11 cellular contexts compared by ENCODE assay signal in genomic region chr9:121340676-121341392, GRCh38. TPM values are rescaled to one million over a fixed set of nuclear protein-coding genes. Genes with fewer than 3 reads are reported as not detected.
A peak's percentile ranks its signal among the peaks of the same experiment; 100 is the strongest.
DNase-seq lines count a peak whose midpoint lies in the region; ATAC-seq and TF ChIP-seq lines count a peak whose summit lies in the region.
"Had no signal": no experiment of that assay in that cellular context is flagged by ENCODE, and none has a peak within 500 bp of the region (broad histone marks: within the 10 kb centered on the region; RNA-seq: fewer than 3 reads in every experiment).

No MANE protein-coding gene starts in this region.

- H3K4me3 Mint-ChIP-seq in immature natural killer cell (no peak overlapping the region), chondrocyte (ENCODE audit: unreplicated experiment) (no peak overlapping the region)
- H3K4me3 Mint-ChIP-seq: CD4-positive, alpha-beta memory T cell had no signal

- H3K36me3 Mint-ChIP-seq in immature natural killer cell (peaks cover 5 to 55% (median 50%) of the 10 kb centered on the region in 3 donors), chondrocyte (ENCODE audit: low read depth) (peaks cover 13% of the 10 kb centered on the region)

- H3K27ac Mint-ChIP-seq in immature natural killer cell, result peak overlapping the region in 5 of 6 donors; percentile 3 to 77 (median 35)
- no peak overlapping the region for H3K27ac Mint-ChIP-seq in chondrocyte (ENCODE audit: unreplicated experiment)

- TF ChIP-seq CTCF in GM20000 (IDR thresholded peaks at IDR 0.05; ENCODE audit: extremely low read depth, missing control alignments) (no peak), chondrocyte (IDR thresholded peaks at IDR 0.05) (no peak)

- H3K4me1 Mint-ChIP-seq in immature natural killer cell (peaks cover 76 to 90% of the 10 kb centered on the region in 2 donors), chondrocyte (ENCODE audit: low read depth) (peaks cover 9% of the 10 kb centered on the region)

- peak; percentile 64 for DNase-seq in GM20000 (ENCODE audit: low spot score)
- DNase-seq in immature natural killer cell, result no peak
- DNase-seq in H4 (ENCODE audit: low spot score), result no peak
- no peak for DNase-seq in chondrocyte (ENCODE audit: low spot score)
- DNase-seq in NCI-H345 treated with DMSO at 0.1 percent for 48 hours (lab: John Stamatoyannopoulos, UW; ENCODE audit: unreplicated experiment), result no peak
- DNase-seq: activated effector memory CD4-positive, alpha-beta T cell treated with anti-CD3 and anti-CD28 coated beads, Interleukin-2, amount 50 U/mL, for 16 hours; CD4-positive, alpha-beta memory T cell; NCI-H2081 had no signal

- H3K27me3 Mint-ChIP-seq in immature natural killer cell (ENCODE audit: low read depth in 3 of 3) (no peaks in the 10 kb centered on the region), chondrocyte (ENCODE audit: low read depth) (no peaks in the 10 kb centered on the region)
- H3K27me3 Mint-ChIP-seq: CD4-positive, alpha-beta memory T cell had no signal

- ATAC-seq in GM18498 (IDR thresholded peaks at IDR 0.05; ENCODE audit: unreplicated experiment) (peak; percentile 60), HG03095 (IDR thresholded peaks at IDR 0.05; ENCODE audit: unreplicated experiment) (peak; percentile 93), HG02840 (IDR thresholded peaks at IDR 0.05; ENCODE audit: low FRiP score, unreplicated experiment) (no peak)

- H3K9me3 Mint-ChIP-seq in immature natural killer cell (no peaks in the 10 kb centered on the region), chondrocyte (ENCODE audit: low read depth) (no peaks in the 10 kb centered on the region)
- H3K9me3 Mint-ChIP-seq: CD4-positive, alpha-beta memory T cell had no signal

RNA-seq across cellular contexts. Expression of gene STOM, which starts 29.2 kb away (rescaled TPM):
- polyA plus RNA-seq in immature natural killer cell, result 100 to 1,000 TPM; 472 to 632 (median 495) TPM
- total RNA-seq in H4 (2014; rRNA removed; shearing (Covaris generic)), result 38.2 and 47.0 TPM in 2 replicates
- 46.5 to 83.6 TPM (median 82.2 TPM) in 3 replicates for total RNA-seq in chondrocyte
